Comparison of ENCODE assay signal across 20 cellular contexts in genomic region chr11:43895601-43896000, GRCh38. TPM values are rescaled to one million over a fixed set of nuclear protein-coding genes. Genes with fewer than 3 reads are reported as not detected.
"Had no signal": no experiment of that assay in that cellular context is flagged by ENCODE, and none has a peak within 500 bp of the region (broad histone marks: within the 10 kb centered on the region; RNA-seq: fewer than 3 reads in every experiment).

No MANE protein-coding gene starts in this region.

- DNase-seq: activated CD4-positive, alpha-beta T cell treated with anti-CD3 and anti-CD28 coated beads, Interleukin-2, amount 50 U/mL, for 1 hour; activated CD8-positive, alpha-beta memory T cell treated with anti-CD3 and anti-CD28 coated beads, Interleukin-2, amount 50 U/mL, for 4 hours; activated gamma-delta T cell; activated T-cell treated with anti-CD3 and anti-CD28 coated beads, Interleukin-2, amount 50 U/mL, for 4 hours; dermis blood vessel endothelial cell; effector memory CD8-positive, alpha-beta T cell; esophagus squamous epithelium; foreskin keratinocyte; left ventricle myocardium inferior; mammary epithelial cell; mucosa of descending colon; naive B cell; right cardiac atrium; testis; upper lobe of left lung had no signal

- H3K27me3 Mint-ChIP-seq: activated naive CD4-positive, alpha-beta T cell treated with anti-CD3 and anti-CD28 coated beads, Interleukin-2, amount 50 U/mL, for 24 hours; effector memory CD8-positive, alpha-beta T cell; naive B cell; stimulated activated naive CD8-positive, alpha-beta T cell treated with anti-CD3 and anti-CD28 coated beads, Interleukin-15, Interleukin-2, amounts not matched to agents 100 ng/mL and 50 ng/mL, for 24 hours had no signal

- H3K4me3 ChIP-seq: esophagus squamous epithelium, left ventricle myocardium inferior, mucosa of descending colon, prostate gland, SK-N-MC, testis, upper lobe of left lung had no signal

- H3K9me3 Mint-ChIP-seq: activated naive CD4-positive, alpha-beta T cell treated with anti-CD3 and anti-CD28 coated beads, Interleukin-2, amount 50 U/mL, for 24 hours; activated T-cell treated with anti-CD3 and anti-CD28 coated beads, Interleukin-2, amount 50 U/mL, for 4 hours; effector memory CD8-positive, alpha-beta T cell; naive B cell; neural crest cell; stimulated activated naive CD8-positive, alpha-beta T cell treated with anti-CD3 and anti-CD28 coated beads, Interleukin-15, Interleukin-2, amounts not matched to agents 100 ng/mL and 50 ng/mL, for 24 hours had no signal

- ATAC-seq: activated T-cell treated with anti-CD3 and anti-CD28 coated beads, Interleukin-2, amount 50 U/mL, for 4 hours; effector memory CD8-positive, alpha-beta T cell; foreskin keratinocyte; mucosa of descending colon; right cardiac atrium had no signal

- H3K4me3 Mint-ChIP-seq: activated naive CD4-positive, alpha-beta T cell treated with anti-CD3 and anti-CD28 coated beads, Interleukin-2, amount 50 U/mL, for 24 hours; activated T-cell treated with anti-CD3 and anti-CD28 coated beads, Interleukin-2, amount 50 U/mL, for 4 hours; effector memory CD8-positive, alpha-beta T cell; naive B cell; neural crest cell; stimulated activated naive CD8-positive, alpha-beta T cell treated with anti-CD3 and anti-CD28 coated beads, Interleukin-15, Interleukin-2, amounts not matched to agents 100 ng/mL and 50 ng/mL, for 24 hours had no signal

- H3K27ac Mint-ChIP-seq: activated naive CD4-positive, alpha-beta T cell treated with anti-CD3 and anti-CD28 coated beads, Interleukin-2, amount 50 U/mL, for 24 hours; naive B cell; stimulated activated naive CD8-positive, alpha-beta T cell treated with anti-CD3 and anti-CD28 coated beads, Interleukin-15, Interleukin-2, amounts not matched to agents 100 ng/mL and 50 ng/mL, for 24 hours had no signal

- H3K4me1 Mint-ChIP-seq: neural crest cell had no signal

- H3K27ac ChIP-seq: esophagus squamous epithelium, foreskin keratinocyte, left ventricle myocardium inferior, SK-N-MC, testis, upper lobe of left lung had no signal

RNA-seq across cellular contexts. Expression of gene C11orf96, which starts 46.8 kb away (rescaled TPM):
- total RNA-seq: foreskin keratinocyte, mammary epithelial cell had no signal
